ENCODE assay signal across 15 cellular contexts in genomic region chr22:36790648-36791047, GRCh38. TPM values are rescaled to one million over a fixed set of nuclear protein-coding genes. Genes with fewer than 3 reads are reported as not detected.
A peak's percentile ranks its signal among the peaks of the same experiment; 100 is the strongest.
DNase-seq lines count a peak whose midpoint lies in the region; ATAC-seq and TF ChIP-seq lines count a peak whose summit lies in the region.
"Had no signal": no experiment of that assay in that cellular context is flagged by ENCODE, and none has a peak within 500 bp of the region (broad histone marks: within the 10 kb centered on the region; RNA-seq: fewer than 3 reads in every experiment).

No MANE protein-coding gene starts in this region.

- H3F3A ChIP-seq in Loucy (ENCODE audit: low read depth): no peaks in the 10 kb centered on the region

- H3K9me3 ChIP-seq in Loucy (ENCODE audit: insufficient read depth, low read depth, low read length): no peaks in the 10 kb centered on the region
- no peaks in the 10 kb centered on the region for H3K9me3 ChIP-seq in transverse colon
- H3K9me3 ChIP-seq: gastrocnemius medialis, left lung had no signal

- no peak overlapping the region for H3K4me3 Mint-ChIP-seq in activated T-helper 17 cell treated with anti-CD3 and anti-CD28 coated beads, Interleukin-2, amount 50 U/mL, for 72 hours
- H3K4me3 Mint-ChIP-seq: type B pancreatic cell had no signal

- 20 to 38% methylated on average over 1 to 7 of the region's 7 CpGs for WGBS in transverse colon (ENCODE audit: low coverage in 1 of 2), 2 donors

- H3K36me3 ChIP-seq in Loucy (ENCODE audit: insufficient read depth, low read length) (no peaks in the 10 kb centered on the region), transverse colon (no peaks in the 10 kb centered on the region)
- H3K36me3 ChIP-seq: gastrocnemius medialis, left lung had no signal

- TF ChIP-seq POLR2A in transverse colon (IDR thresholded peaks at IDR 0.05): no peak

- H3K27me3 Mint-ChIP-seq in activated T-helper 17 cell treated with anti-CD3 and anti-CD28 coated beads, Interleukin-2, amount 50 U/mL, for 72 hours: peaks cover 6% of the 10 kb centered on the region

- in situ Hi-C loops in transverse colon (cut with MboI; ENCODE audit: low pct_ligation_motif_present in 1 of 4, low pct_unique_long_range_greater_than_20kb in 1 of 4, low sequenced_read_pairs in 3 of 4): loop anchor here in 1 of 4 donors (25.0 kb wide), 1 partner anchor 422 kb away; the partner anchor contains the start of gene SSTR3

- TF ChIP-seq EP300 in transverse colon (IDR thresholded peaks at IDR 0.05; ENCODE audit: low read depth): no peak

- H3K4me2 ChIP-seq in Loucy (ENCODE audit: low read depth, low read length, poor library complexity, severe bottlenecking): no peak overlapping the region

- no peaks in the 10 kb centered on the region for H3K9me3 Mint-ChIP-seq in activated T-helper 17 cell treated with anti-CD3 and anti-CD28 coated beads, Interleukin-2, amount 50 U/mL, for 72 hours
- H3K9me3 Mint-ChIP-seq: type B pancreatic cell had no signal

- H3K4me3 ChIP-seq in Loucy (ENCODE audit: low read length, poor library complexity, severe bottlenecking): no peak overlapping the region
- no peak overlapping the region for H3K4me3 ChIP-seq in transverse colon
- H3K4me3 ChIP-seq: coronary artery, gastrocnemius medialis, left lung had no signal

- intact Hi-C loops in transverse colon (cut with DNase I; ENCODE audit: low total_unique reads): no loop called here

- H3K79me2 ChIP-seq in Loucy (ENCODE audit: insufficient read depth, low read length): no peaks in the 10 kb centered on the region

- H3K4me1 Mint-ChIP-seq in activated T-helper 17 cell treated with anti-CD3 and anti-CD28 coated beads, Interleukin-2, amount 50 U/mL, for 72 hours: no peaks in the 10 kb centered on the region

- no peaks in the 10 kb centered on the region for H3K4me1 ChIP-seq in Loucy (ENCODE audit: insufficient read depth, low read length, poor library complexity, severe bottlenecking)
- no peaks in the 10 kb centered on the region for H3K4me1 ChIP-seq in transverse colon
- H3K4me1 ChIP-seq: gastrocnemius medialis, left lung had no signal

- no peak overlapping the region for H3K9ac ChIP-seq in Loucy (ENCODE audit: low read depth, low read length, poor library complexity, severe bottlenecking)

- no peaks in the 10 kb centered on the region for H4K20me1 ChIP-seq in Loucy (ENCODE audit: insufficient read depth, low read length, poor library complexity, severe bottlenecking)

- ATAC-seq in activated T-helper 17 cell treated with anti-CD3 and anti-CD28 coated beads, Interleukin-2, amount 50 U/mL, for 72 hours (replicated peaks): peak; percentile 100
- peak; percentile 85 for ATAC-seq in stimulated activated naive CD8-positive, alpha-beta T cell treated with anti-CD3 and anti-CD28 coated beads, Interleukin-15, Interleukin-2, amounts not matched to agents 100 U/mL and 50 U/mL, for 24 hours
- no peak for ATAC-seq in HG02885 (IDR thresholded peaks at IDR 0.05; ENCODE audit: poor library complexity, unreplicated experiment)
- ATAC-seq: gastrocnemius medialis, left lung, SK-N-SH treated with all-trans-retinoic acid at 6 μM for 48 hours had no signal

- H2AFZ ChIP-seq in Loucy (ENCODE audit: low read length): peak overlapping the region; percentile 20; the same call in 1 of the 2 replicates

- no peak for TF ChIP-seq CTCF in Loucy (conservative IDR thresholded peaks at IDR 0.05; ENCODE audit: low read length)
- TF ChIP-seq CTCF in transverse colon (IDR thresholded peaks at IDR 0.05): no peak

- no peak overlapping the region for H3K27ac ChIP-seq in transverse colon
- H3K27ac ChIP-seq: coronary artery, gastrocnemius medialis, left lung had no signal

- H3K27me3 ChIP-seq in Loucy (ENCODE audit: insufficient read depth, low read length, poor library complexity, severe bottlenecking) (no peaks in the 10 kb centered on the region), transverse colon (peaks cover 21% of the 10 kb centered on the region)

- no peaks in the 10 kb centered on the region for H3K9me2 ChIP-seq in Loucy (replicated peaks; ENCODE audit: low read depth, low read length)

- DNase-seq in activated effector memory CD4-positive, alpha-beta T cell treated with anti-CD3 and anti-CD28 coated beads, Interleukin-2, amount 50 U/mL, for 16 hours: peak; percentile 66
- DNase-seq in activated effector memory CD4-positive, alpha-beta T cell treated with Interleukin-2 at 50 U/mL for 16 hours: no peak
- peak; percentile 28 for DNase-seq in stimulated activated naive CD8-positive, alpha-beta T cell treated with anti-CD3 and anti-CD28 coated beads, Interleukin-15, Interleukin-2, amounts not matched to agents 100 U/mL and 50 U/mL, for 24 hours
- DNase-seq in NCI-H748 treated with DMSO at 0.1 percent for 48 hours (lab: John Stamatoyannopoulos, UW) (no peak), transverse colon (no peak)
- DNase-seq: gastrocnemius medialis, left lung, NCI-H526 had no signal

- H3K27ac Mint-ChIP-seq in activated T-helper 17 cell treated with anti-CD3 and anti-CD28 coated beads, Interleukin-2, amount 50 U/mL, for 72 hours: no peak overlapping the region
- H3K27ac Mint-ChIP-seq: type B pancreatic cell had no signal

- H3K36me3 Mint-ChIP-seq in activated T-helper 17 cell treated with anti-CD3 and anti-CD28 coated beads, Interleukin-2, amount 50 U/mL, for 72 hours (ENCODE audit: low read depth): no peaks in the 10 kb centered on the region
- H3K36me3 Mint-ChIP-seq: type B pancreatic cell had no signal

RNA-seq across cellular contexts. Expression of gene IFT27, which starts 14.7 kb away (rescaled TPM):
- 10 to 100 TPM; 19.7 to 21.2 TPM for total RNA-seq in activated T-helper 17 cell treated with anti-CD3 and anti-CD28 coated beads, Interleukin-2, amount 50 U/mL, for 72 hours
- total RNA-seq in transverse colon: 10 to 100 TPM in 2 of 4 donors, 1 to 10 TPM in 2; 5.8 to 22.7 (median 12.9) TPM

RNA-seq across cellular contexts. Expression of gene PVALB, which starts 26.2 kb away (rescaled TPM):
- not detected for total RNA-seq in activated T-helper 17 cell treated with anti-CD3 and anti-CD28 coated beads, Interleukin-2, amount 50 U/mL, for 72 hours
- 1 to 10 TPM in 1 of 4 donors, not detected in 3; 2.7 TPM for total RNA-seq in transverse colon
- total RNA-seq: omental fat pad had no signal

Comparison
In these comparisons a context has a peak if more than half of its experiments do, and no peak if none do; other contexts are left out.
1. DNase-seq: peak in activated effector memory CD4-positive, alpha-beta T cell treated with anti-CD3 and anti-CD28 coated beads, Interleukin-2, amount 50 U/mL, for 16 hours (single experiment) and stimulated activated naive CD8-positive, alpha-beta T cell treated with anti-CD3 and anti-CD28 coated beads, Interleukin-15, Interleukin-2, amounts not matched to agents 100 U/mL and 50 U/mL, for 24 hours (single experiment); none in activated effector memory CD4-positive, alpha-beta T cell treated with Interleukin-2 at 50 U/mL for 16 hours (single experiment), NCI-H748 treated with DMSO at 0.1 percent for 48 hours (single experiment) and transverse colon (single experiment).